In genomic region chr6:44088827-44089590, GRCh38 we compare ENCODE assay signal across 24 cellular contexts.
"Had no signal": no experiment of that assay in that cellular context is flagged by ENCODE, and none has a peak within 500 bp of the region (broad histone marks: within the 10 kb centered on the region; RNA-seq: fewer than 3 reads in every experiment).

No MANE protein-coding gene starts in this region.

- H3K27ac ChIP-seq: HL-60 had no signal

- H3K4me3 ChIP-seq: MG63 had no signal

- FAIRE-seq: HTR-8/SVneo, RCC 7860 had no signal

- DNase-seq: Karpas-422, KG1, MG63, NCI-H1092, NCI-H1105 treated with DMSO at 0.1 percent for 48 hours, NCI-H1417 treated with DMSO at 0.1 percent for 48 hours, NCI-H146, NCI-H1694 treated with DMSO at 0.1 percent for 48 hours, NCI-H2029, NCI-H2081 treated with DMSO at 0.1 percent for 48 hours, NCI-H2171, NCI-H226, NCI-H446, NCI-H510A, NCI-H524 treated with DMSO at 0.1 percent for 48 hours, NCI-H69, NCI-H774, RPMI8226, SHP77, SK-N-SH, SW 1271 had no signal

- H3K9ac ChIP-seq: SK-N-SH had no signal

- H3K9me3 ChIP-seq: MG63, SK-N-SH had no signal

- H3K27me3 ChIP-seq: MG63 had no signal

- H3K4me2 ChIP-seq: SK-N-SH had no signal
